Comparison of ENCODE assay signal across 17 cellular contexts in genomic region chr5:133362438-133362837, GRCh38.
DNase-seq lines count a peak whose midpoint lies in the region; ATAC-seq, FAIRE-seq and TF ChIP-seq lines count a peak whose summit lies in the region.
"Had no signal": no experiment of that assay in that cellular context is flagged by ENCODE, and none has a peak within 500 bp of the region (broad histone marks: within the 10 kb centered on the region; RNA-seq: fewer than 3 reads in every experiment).

No MANE protein-coding gene starts in this region.

- no peaks in the 10 kb centered on the region for H3K23me2 ChIP-seq in H1 (ENCODE audit: low read depth, low read length)

- H3K4me1 Mint-ChIP-seq in activated CD8-positive, alpha-beta memory T cell treated with anti-CD3 and anti-CD28 coated beads, Interleukin-2, amount 10 ng/mL, durations not matched to agents 7 days and 5 days, result no peaks in the 10 kb centered on the region
- peaks cover 85% of the 10 kb centered on the region for H3K4me1 Mint-ChIP-seq in neural progenitor cell
- H3K4me1 Mint-ChIP-seq: CD8-positive, alpha-beta memory T cell had no signal

- H3K4me1 ChIP-seq in H1 (replicated peaks in 1 of 4; ENCODE audit: control insufficient read depth in 3 of 4, insufficient read depth in 4 of 4, low read length in 3 of 4), result peaks cover 5 to 23% (median 14%) of the 10 kb centered on the region in 4 experiments
- peaks cover 80% of the 10 kb centered on the region for H3K4me1 ChIP-seq in neural progenitor cell
- H3K4me1 ChIP-seq: BLaER1, Caco-2 had no signal

- no peak overlapping the region for H2BK15ac ChIP-seq in H1 (ENCODE audit: low read length)

- H3K4me3 ChIP-seq in H1 (ENCODE audit: extremely low read depth in 1 of 4, insufficient read depth in 2 of 4, low read depth in 3 of 4, low read length in 4 of 4) (no peak overlapping the region), neural progenitor cell (no peak overlapping the region)
- H3K4me3 ChIP-seq: BLaER1 had no signal

- TF ChIP-seq CTCF in H1 (IDR thresholded peaks at IDR 0.05; ENCODE audit: control extremely low read depth in 1 of 3, insufficient read depth in 1 of 3, low read depth in 1 of 3, low read length in 3 of 3) (no peak), neural progenitor cell (IDR thresholded peaks at IDR 0.05) (no peak)

- no peak overlapping the region for H3K18ac ChIP-seq in H1 (ENCODE audit: extremely low read depth, low read length)

- no peak overlapping the region for H3K23ac ChIP-seq in H1 (ENCODE audit: insufficient read length)

- TF ChIP-seq POLR2A in H1 (IDR thresholded peaks at IDR 0.05; ENCODE audit: control extremely low read depth in 1 of 2, low read depth in 2 of 2, low read length in 2 of 2), result no peak

- no peak overlapping the region for H4K91ac ChIP-seq in H1 (replicated peaks; ENCODE audit: insufficient read length, low read length)

- no peak for ATAC-seq in activated CD8-positive, alpha-beta memory T cell treated with anti-CD3 and anti-CD28 coated beads, Interleukin-2, amount 10 ng/mL, durations not matched to agents 7 days and 5 days

- TF ChIP-seq RAD21 in H1 (IDR thresholded peaks at IDR 0.05 in 1 of 2, conservative IDR thresholded peaks at IDR 0.05 in 1 of 2; ENCODE audit: low read depth in 2 of 2, low read length in 2 of 2), result no peak

- no peaks in the 10 kb centered on the region for H3K9me3 Mint-ChIP-seq in activated CD8-positive, alpha-beta memory T cell treated with anti-CD3 and anti-CD28 coated beads, Interleukin-2, amount 10 ng/mL, durations not matched to agents 7 days and 5 days (ENCODE audit: low read depth)
- no peaks in the 10 kb centered on the region for H3K9me3 Mint-ChIP-seq in neural progenitor cell
- H3K9me3 Mint-ChIP-seq: CD8-positive, alpha-beta memory T cell; HFFc6 had no signal

- POLR2A ChIA-PET in H1 (lab: Charles Lee; ENCODE audit: partially characterized antibody), result interaction anchor here (1.1 kb wide), 1 partner anchor 16 kb away, joined by 3 read pairs; no protein-coding TSS in a partner anchor

- H2BK120ac ChIP-seq in H1 (replicated peaks; ENCODE audit: low read depth, low read length), result no peak overlapping the region

- H3K36me3 ChIP-seq in H1 (ENCODE audit: control insufficient read depth in 2 of 4, insufficient read depth in 4 of 4, low read length in 3 of 4) (no peaks in the 10 kb centered on the region), neural progenitor cell (no peaks in the 10 kb centered on the region)
- H3K36me3 ChIP-seq: BLaER1 had no signal

- H3F3A ChIP-seq in neural progenitor cell (ENCODE audit: low read depth), result peaks cover 54% of the 10 kb centered on the region

- no peak overlapping the region for H2BK5ac ChIP-seq in H1 (ENCODE audit: low read depth, low read length)

- no peak overlapping the region for H3K4me3 Mint-ChIP-seq in activated CD8-positive, alpha-beta memory T cell treated with anti-CD3 and anti-CD28 coated beads, Interleukin-2, amount 10 ng/mL, durations not matched to agents 7 days and 5 days
- peak overlapping the region; percentile 15 for H3K4me3 Mint-ChIP-seq in neural progenitor cell
- H3K4me3 Mint-ChIP-seq: CD8-positive, alpha-beta memory T cell; HFFc6 had no signal

- H3K27ac ChIP-seq in H1 (ENCODE audit: low read depth, low read length), result no peak overlapping the region
- no peak overlapping the region for H3K27ac ChIP-seq in neural progenitor cell
- H3K27ac ChIP-seq: 22Rv1, BLaER1 had no signal

- TF ChIP-seq EP300 in H1 (IDR thresholded peaks at IDR 0.05; ENCODE audit: borderline replicate concordance in 1 of 2, low read depth in 2 of 2, low read length in 2 of 2), result no peak

- H2AFZ ChIP-seq in H1 (ENCODE audit: low read length), result no peak overlapping the region
- no peak overlapping the region for H2AFZ ChIP-seq in neural progenitor cell (replicated peaks)

- peaks cover 29% of the 10 kb centered on the region for H3K27me3 Mint-ChIP-seq in activated CD8-positive, alpha-beta memory T cell treated with anti-CD3 and anti-CD28 coated beads, Interleukin-2, amount 10 ng/mL, durations not matched to agents 7 days and 5 days
- H3K27me3 Mint-ChIP-seq in neural progenitor cell (ENCODE audit: insufficient read depth, low read depth), result peaks cover 14% of the 10 kb centered on the region

- no peak overlapping the region for H3K14ac ChIP-seq in H1 (ENCODE audit: insufficient read length)

- H4K8ac ChIP-seq in H1 (ENCODE audit: extremely low read depth, insufficient read depth, low read length), result no peak overlapping the region

- no peak for FAIRE-seq in H1 (lab: Jason Lieb, UNC)

- H2BK20ac ChIP-seq in H1 (ENCODE audit: low read length), result 0 out of 2 replicates have a peak overlapping the region, but pooled peaks have one; percentile 49

- H3K9me3 ChIP-seq in H1 (ENCODE audit: insufficient read depth in 2 of 2, low read depth in 1 of 2, low read length in 1 of 2), result no peaks in the 10 kb centered on the region
- H3K9me3 ChIP-seq in neural progenitor cell (ENCODE audit: low read depth), result no peaks in the 10 kb centered on the region
- H3K9me3 ChIP-seq: BLaER1, Caco-2 had no signal

- H3K4me2 ChIP-seq in H1 (ENCODE audit: insufficient read depth in 1 of 2, low read depth in 2 of 2, low read length in 2 of 2) (no peak overlapping the region), neural progenitor cell (peak overlapping the region; percentile 47)
- H3K4me2 ChIP-seq: BLaER1 had no signal

- H2BK12ac ChIP-seq in H1 (ENCODE audit: low read depth, low read length), result peak overlapping the region; percentile 32; the same call in 1 of the 2 replicates

- H4K5ac ChIP-seq in H1 (ENCODE audit: insufficient read length, low read depth, low read length), result no peak overlapping the region

- 0 out of 2 replicates have a peak overlapping the region, but pooled peaks have one; percentile 30 for H2AK5ac ChIP-seq in H1 (ENCODE audit: low read depth, low read length)

- no peak overlapping the region for H3K56ac ChIP-seq in H1 (replicated peaks; ENCODE audit: insufficient read length, low read depth, low read length)

- peak; percentile 14 for DNase-seq in activated CD8-positive, alpha-beta memory T cell treated with anti-CD3 and anti-CD28 coated beads, Interleukin-2, amount 10 ng/mL, durations not matched to agents 7 days and 5 days
- no peak for DNase-seq in activated CD8-positive, alpha-beta memory T cell treated with anti-CD3 and anti-CD28 coated beads, Interleukin-2, amount 50 U/mL, for 48 hours
- DNase-seq in H1 (ENCODE audit: low read depth in 1 of 2, low spot score in 2 of 2) (peak in 1 of 2 experiments; percentile 35), neural progenitor cell (ENCODE audit: low spot score) (no peak), NCI-H1417 (lab: John Stamatoyannopoulos, UW) (no peak), GM03348 (ENCODE audit: low spot score) (no peak)
- DNase-seq in central memory CD4-positive, alpha-beta T cell, result no peak
- DNase-seq: AML-193; Caco-2; CD8-positive, alpha-beta memory T cell; DND-41; GDM1; GOT3; HCEC 1CT; HFFc6 had no signal

- H3K79me2 ChIP-seq in H1 (ENCODE audit: control insufficient read depth in 1 of 2, insufficient read depth in 2 of 2, low read length in 2 of 2) (no peaks in the 10 kb centered on the region), neural progenitor cell (ENCODE audit: low read depth) (no peaks in the 10 kb centered on the region)

- H4K20me1 ChIP-seq in H1 (replicated peaks in 1 of 2; ENCODE audit: control insufficient read depth in 1 of 2, insufficient read depth in 2 of 2, low read length in 2 of 2), result no peaks in the 10 kb centered on the region
- H4K20me1 ChIP-seq in neural progenitor cell (ENCODE audit: low read depth), result no peaks in the 10 kb centered on the region
- H4K20me1 ChIP-seq: BLaER1 had no signal

- H3K27ac Mint-ChIP-seq in activated CD8-positive, alpha-beta memory T cell treated with anti-CD3 and anti-CD28 coated beads, Interleukin-2, amount 10 ng/mL, durations not matched to agents 7 days and 5 days, result no peak overlapping the region
- H3K27ac Mint-ChIP-seq in neural progenitor cell, result no peak overlapping the region
- H3K27ac Mint-ChIP-seq: CD8-positive, alpha-beta memory T cell; HFFc6 had no signal

- H3K27me3 ChIP-seq in H1 (replicated peaks in 1 of 4; ENCODE audit: control insufficient read depth in 3 of 4, extremely low read depth in 1 of 4, insufficient read depth in 3 of 4, low read length in 3 of 4) (no peaks in the 10 kb centered on the region; a peak in 3 of 7 replicates), neural progenitor cell (no peaks in the 10 kb centered on the region)
- H3K27me3 ChIP-seq: BLaER1 had no signal

- H3K9ac ChIP-seq in H1 (replicated peaks in 1 of 4; ENCODE audit: extremely low read depth in 1 of 4, low read depth in 3 of 4, low read length in 3 of 4) (no peak overlapping the region), neural progenitor cell (no peak overlapping the region)
- H3K9ac ChIP-seq: BLaER1 had no signal

- CTCF ChIA-PET in activated CD8-positive, alpha-beta memory T cell treated with anti-CD3 and anti-CD28 coated beads, Interleukin-2, amount 10 ng/mL, durations not matched to agents 7 days and 5 days (lab: Charles Lee), result no interaction called here
- CTCF ChIA-PET in H1 (lab: Charles Lee; ENCODE audit: partially characterized antibody), result interaction anchor here (1.0 to 5.5 kb wide), 2 partner anchors 49 to 61 kb away, joined by 3 to 32 read pairs; no protein-coding TSS in a partner anchor

- H3K36me3 Mint-ChIP-seq in activated CD8-positive, alpha-beta memory T cell treated with anti-CD3 and anti-CD28 coated beads, Interleukin-2, amount 10 ng/mL, durations not matched to agents 7 days and 5 days, result no peaks in the 10 kb centered on the region
- no peaks in the 10 kb centered on the region for H3K36me3 Mint-ChIP-seq in neural progenitor cell

- WGBS in H1 (ENCODE audit: extremely low coverage in 1 of 2, insufficient coverage in 1 of 2, insufficient read length in 1 of 2, insufficient replicate concordance in 2 of 2, low coverage in 1 of 2, low lambda C conversion rate in 2 of 2, missing lambda C conversion rate in 1 of 2), 2 experiments, result 91% methylated on average over 7 of the region's 7 CpGs; no CpG with 5 or more reads in 1 of the 2 experiments

- H3K79me1 ChIP-seq in H1 (ENCODE audit: low read depth, low read length), result no peaks in the 10 kb centered on the region

- H3K4ac ChIP-seq in H1 (replicated peaks; ENCODE audit: insufficient read length, low read depth, low read length), result no peak overlapping the region

TF ChIP-seq in H1, 55 proteins besides CTCF, POLR2A, EP300 and RAD21 (continues in another document):
- TF ChIP-seq HDAC6 (IDR thresholded peaks at IDR 0.05; ENCODE audit: low read depth, low read length) (no peak), ATF2 (IDR thresholded peaks at IDR 0.05; ENCODE audit: low read length) (no peak), KDM1A (IDR thresholded peaks at IDR 0.05; ENCODE audit: borderline replicate concordance, low read length) (no peak)
